ENCODE assay signal across 20 cellular contexts in genomic region chr4:87523307-87523706, GRCh38. TPM values are rescaled to one million over a fixed set of nuclear protein-coding genes. Genes with fewer than 3 reads are reported as not detected.
DNase-seq lines count a peak whose midpoint lies in the region; ATAC-seq and TF ChIP-seq lines count a peak whose summit lies in the region.
"Had no signal": no experiment of that assay in that cellular context is flagged by ENCODE, and none has a peak within 500 bp of the region (broad histone marks: within the 10 kb centered on the region; RNA-seq: fewer than 3 reads in every experiment).

No MANE protein-coding gene starts in this region.

- intact Hi-C loops in left ventricle myocardium inferior (cut with micrococcal nuclease) (no loop called here), Right ventricle myocardium superior (cut with DNase I) (no loop called here), esophagus muscularis mucosa (cut with DNase I) (no loop called here), vagina (cut with DNase I) (no loop called here)

- ATAC-seq in Right ventricle myocardium superior (ENCODE audit: poor library complexity): no peak
- ATAC-seq: esophagus mucosa; stimulated activated memory B cell treated with anti-CD40 and anti-IgM and Interleukin-4, amounts not matched to agents 10 μg/mL and 1 μg/mL and 100 μg/mL, for 72 hours had no signal

- 36% methylated on average over 4 of the region's 4 CpGs for WGBS in esophagus muscularis mucosa

- TF ChIP-seq CTCF in left ventricle myocardium inferior (IDR thresholded peaks at IDR 0.05; ENCODE audit: borderline replicate concordance): no peak
- no peak for TF ChIP-seq CTCF in esophagus muscularis mucosa (IDR thresholded peaks at IDR 0.05)
- no peak for TF ChIP-seq CTCF in vagina (IDR thresholded peaks at IDR 0.05)
- no peak for TF ChIP-seq CTCF in GM20000 (IDR thresholded peaks at IDR 0.05; ENCODE audit: extremely low read depth, missing control alignments)

- H3K9me3 ChIP-seq in left ventricle myocardium inferior (replicated peaks) (peaks cover 11% of the 10 kb centered on the region), esophagus muscularis mucosa (peaks cover 0 to 4% (median 0%) of the 10 kb centered on the region in 4 donors), skeletal muscle tissue (ENCODE audit: control insufficient read depth in 3 of 3, low read length in 3 of 3) (no peaks in the 10 kb centered on the region), vagina (no peaks in the 10 kb centered on the region)

- H3K36me3 Mint-ChIP-seq in activated CD4-positive, alpha-beta T cell treated with anti-CD3 and anti-CD28 coated beads, Interleukin-2, amount 10 ng/mL, durations not matched to agents 7 days and 5 days (ENCODE audit: low read depth): peaks cover 3% of the 10 kb centered on the region
- H3K36me3 Mint-ChIP-seq: CD4-positive, CD25-positive, alpha-beta regulatory T cell; stimulated activated memory B cell treated with anti-CD40 and anti-IgM and Interleukin-4, amounts not matched to agents 10 μg/mL and 1 μg/mL and 100 μg/mL, for 72 hours had no signal

- H3K27me3 ChIP-seq in left ventricle myocardium inferior (ENCODE audit: low read depth): no peaks in the 10 kb centered on the region
- no peaks in the 10 kb centered on the region for H3K27me3 ChIP-seq in esophagus muscularis mucosa
- no peaks in the 10 kb centered on the region for H3K27me3 ChIP-seq in skeletal muscle tissue (ENCODE audit: control insufficient read depth in 3 of 3, insufficient read depth in 3 of 3, low read length in 3 of 3)
- H3K27me3 ChIP-seq in vagina: no peaks in the 10 kb centered on the region

- H3K4me3 Mint-ChIP-seq in activated CD4-positive, alpha-beta T cell treated with anti-CD3 and anti-CD28 coated beads, Interleukin-2, amount 10 ng/mL, durations not matched to agents 7 days and 5 days: no peak overlapping the region
- H3K4me3 Mint-ChIP-seq: CD4-positive, CD25-positive, alpha-beta regulatory T cell; stimulated activated memory B cell treated with anti-CD40 and anti-IgM and Interleukin-4, amounts not matched to agents 10 μg/mL and 1 μg/mL and 100 μg/mL, for 72 hours had no signal

- H3K4me1 ChIP-seq in left ventricle myocardium inferior (peaks cover 83% of the 10 kb centered on the region), esophagus muscularis mucosa (peaks cover 48 to 71% (median 70%) of the 10 kb centered on the region in 4 donors), skeletal muscle tissue (ENCODE audit: control insufficient read depth in 3 of 3, insufficient read depth in 3 of 3, low read length in 3 of 3) (peaks cover 12 to 19% (median 15%) of the 10 kb centered on the region in 3 donors), vagina (peaks cover 72% of the 10 kb centered on the region)

- no peak overlapping the region for H3K27ac Mint-ChIP-seq in activated CD4-positive, alpha-beta T cell treated with anti-CD3 and anti-CD28 coated beads, Interleukin-2, amount 10 ng/mL, durations not matched to agents 7 days and 5 days
- H3K27ac Mint-ChIP-seq: CD4-positive, CD25-positive, alpha-beta regulatory T cell; stimulated activated memory B cell treated with anti-CD40 and anti-IgM and Interleukin-4, amounts not matched to agents 10 μg/mL and 1 μg/mL and 100 μg/mL, for 72 hours had no signal

- CTCF ChIA-PET in activated CD4-positive, alpha-beta T cell treated with anti-CD3 and anti-CD28 coated beads, Interleukin-2, amount 10 ng/mL, durations not matched to agents 7 days and 5 days (lab: Charles Lee): interaction anchor here (0.6 kb wide), 1 partner anchor 200 kb away, joined by 4 read pairs; no protein-coding TSS in a partner anchor

- H3K9ac ChIP-seq in skeletal muscle tissue (ENCODE audit: low read depth in 1 of 3, low read length in 3 of 3): no peak overlapping the region

- TF ChIP-seq EP300 in esophagus muscularis mucosa (IDR thresholded peaks at IDR 0.05): no peak

- no peaks in the 10 kb centered on the region for H3K27me3 Mint-ChIP-seq in activated CD4-positive, alpha-beta T cell treated with anti-CD3 and anti-CD28 coated beads, Interleukin-2, amount 10 ng/mL, durations not matched to agents 7 days and 5 days
- H3K27me3 Mint-ChIP-seq: stimulated activated memory B cell treated with anti-CD40 and anti-IgM and Interleukin-4, amounts not matched to agents 10 μg/mL and 1 μg/mL and 100 μg/mL, for 72 hours had no signal

- DNase-seq in left ventricle myocardium inferior (no peak), Right ventricle myocardium superior (no peak), esophagus muscularis mucosa (ENCODE audit: extremely low spot score) (no peak), vagina (ENCODE audit: extremely low spot score in 2 of 2) (no peak), GM20000 (ENCODE audit: low spot score) (no peak), OCI-M2 (lab: John Stamatoyannopoulos, UW; ENCODE audit: unreplicated experiment) (no peak)
- DNase-seq in activated CD4-positive, alpha-beta T cell treated with anti-CD3 and anti-CD28 coated beads, Interleukin-2, amount 10 ng/mL, durations not matched to agents 7 days and 5 days: no peak
- DNase-seq: activated CD8-positive, alpha-beta memory T cell treated with anti-CD3 and anti-CD28 coated beads, Interleukin-2, amount 50 U/mL, for 48 hours; activated effector memory CD4-positive, alpha-beta T cell treated with Interleukin-2 at 50 U/mL for 16 hours; CD4-positive, CD25-positive, alpha-beta regulatory T cell; central memory CD4-positive, alpha-beta T cell; DMS 273 treated with DMSO at 0.1 percent for 48 hours; effector CD4-positive, alpha-beta T cell; H7; NCI-H1436 treated with DMSO at 0.1 percent for 48 hours; NCI-H446; nucleus accumbens had no signal

- TF ChIP-seq POLR2A in esophagus muscularis mucosa (IDR thresholded peaks at IDR 0.05; ENCODE audit: low read depth) (no peak), vagina (IDR thresholded peaks at IDR 0.05) (no peak)

- H3K36me3 ChIP-seq in left ventricle myocardium inferior (peaks cover 22% of the 10 kb centered on the region), esophagus muscularis mucosa (peaks cover 0 to 20% (median 10%) of the 10 kb centered on the region in 4 donors), skeletal muscle tissue (ENCODE audit: control insufficient read depth in 3 of 3, insufficient read depth in 3 of 3, low read length in 3 of 3) (no peaks in the 10 kb centered on the region), vagina (no peaks in the 10 kb centered on the region)

- peaks cover 18% of the 10 kb centered on the region for H3K9me3 Mint-ChIP-seq in activated CD4-positive, alpha-beta T cell treated with anti-CD3 and anti-CD28 coated beads, Interleukin-2, amount 10 ng/mL, durations not matched to agents 7 days and 5 days
- H3K9me3 Mint-ChIP-seq: stimulated activated memory B cell treated with anti-CD40 and anti-IgM and Interleukin-4, amounts not matched to agents 10 μg/mL and 1 μg/mL and 100 μg/mL, for 72 hours had no signal

- POLR2A ChIA-PET in activated CD4-positive, alpha-beta T cell treated with anti-CD3 and anti-CD28 coated beads, Interleukin-2, amount 10 ng/mL, durations not matched to agents 7 days and 5 days (lab: Charles Lee): no interaction called here

- H3K27ac ChIP-seq in left ventricle myocardium inferior (replicated peaks) (peak overlapping the region; percentile 93), esophagus muscularis mucosa (replicated peaks in 1 of 4) (peak overlapping the region; percentile 85 to 97 (median 90)), skeletal muscle tissue (ENCODE audit: low read depth, low read length) (peak overlapping the region; percentile 83), vagina (peak overlapping the region; percentile 95)

- H3K4me3 ChIP-seq in left ventricle myocardium inferior (peak overlapping the region; percentile 63), esophagus muscularis mucosa (peak overlapping the region; percentile 16 to 72 (median 59)), skeletal muscle tissue (ENCODE audit: low read length in 3 of 3) (peak overlapping the region in 1 of 3 donors; percentile 32), vagina (peak overlapping the region; percentile 16 to 50)

- no peaks in the 10 kb centered on the region for H3K4me1 Mint-ChIP-seq in activated CD4-positive, alpha-beta T cell treated with anti-CD3 and anti-CD28 coated beads, Interleukin-2, amount 10 ng/mL, durations not matched to agents 7 days and 5 days
- H3K4me1 Mint-ChIP-seq: CD4-positive, CD25-positive, alpha-beta regulatory T cell had no signal

RNA-seq across cellular contexts. Expression of gene SPARCL1, which starts 5.9 kb away (rescaled TPM):
- 292 TPM for total RNA-seq in left ventricle myocardium inferior
- total RNA-seq in Right ventricle myocardium superior: 361 TPM
- 1,000 to 10,000 TPM; 1,380 to 2,231 (median 1,856) TPM for total RNA-seq in esophagus muscularis mucosa
- 116 TPM for total RNA-seq in skeletal muscle tissue
- 558 TPM for total RNA-seq in vagina
- total RNA-seq in activated CD4-positive, alpha-beta T cell treated with anti-CD3 and anti-CD28 coated beads, Interleukin-2, amount 10 ng/mL, durations not matched to agents 7 days and 5 days: not detected
- total RNA-seq: CD4-positive, CD25-positive, alpha-beta regulatory T cell had no signal

Comparison
In these comparisons a context has a peak if more than half of its experiments do, and no peak if none do; other contexts are left out.
1. RNA of gene SPARCL1, which starts 5.9 kb away (total RNA-seq): 1,380 to 2,231 TPM in esophagus muscularis mucosa, 558 TPM in vagina (single experiment), 361 TPM in Right ventricle myocardium superior (single experiment), 292 TPM in left ventricle myocardium inferior (single experiment) and 116 TPM in skeletal muscle tissue (single experiment); not detected in activated CD4-positive, alpha-beta T cell treated with anti-CD3 and anti-CD28 coated beads, Interleukin-2, amount 10 ng/mL, durations not matched to agents 7 days and 5 days; every median in the first group is over 100 times any median in the second.
2. Peak in every context shown above with its lines, with median percentiles within 50 percentile points of each other: H3K27ac ChIP-seq.